Comparison of ENCODE assay signal across 8 cellular contexts in the genomic region with DNA sequence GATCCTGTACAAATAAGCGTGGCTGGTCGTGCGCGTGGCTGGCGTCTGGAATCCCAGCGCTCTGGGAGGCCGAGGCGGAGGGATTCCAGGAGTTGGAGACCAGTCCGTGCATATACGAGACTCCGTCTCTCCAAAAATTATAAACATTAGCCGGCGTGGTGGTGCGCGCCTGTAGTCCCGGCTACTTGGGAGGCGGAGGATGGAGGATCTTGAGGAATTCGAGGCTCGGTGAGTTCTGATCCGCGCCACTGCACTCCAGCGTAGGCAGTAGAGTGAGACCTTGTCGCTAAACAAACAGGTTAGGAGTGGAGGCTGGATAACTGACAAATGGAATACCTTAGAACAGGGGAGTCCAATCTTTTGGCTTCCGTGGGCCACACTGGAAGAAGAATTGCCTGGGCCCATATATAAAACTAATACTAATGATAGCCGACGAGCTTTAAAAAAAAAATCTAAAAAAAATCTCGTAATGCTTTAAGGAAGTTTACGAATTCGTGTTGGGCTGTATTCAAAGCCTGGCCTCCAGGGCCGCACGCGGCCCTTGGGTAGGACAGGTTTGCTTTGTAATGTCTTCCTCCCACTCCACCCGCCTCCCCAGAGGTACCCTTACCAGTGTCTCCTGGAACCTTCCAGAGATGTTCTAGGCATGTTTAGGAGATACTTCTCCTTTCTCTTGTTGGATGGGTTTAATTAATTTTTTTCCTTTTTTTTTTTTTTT. TPM values are rescaled to one million over a fixed set of nuclear protein-coding genes. Genes with fewer than 3 reads are reported as not detected.
DNase-seq lines count a peak whose midpoint lies in the region; ATAC-seq and TF ChIP-seq lines count a peak whose summit lies in the region.

No MANE protein-coding gene starts in this region.

- H3K4me1 Mint-ChIP-seq in activated T-cell treated with anti-CD3 and anti-CD28 coated beads, Interleukin-2, amount 50 U/mL, for 4 hours (ENCODE audit: low read depth): peaks cover 49% of the 10 kb centered on the region
- peaks cover 14% of the 10 kb centered on the region for H3K4me1 Mint-ChIP-seq in WTC11
- H3K4me1 Mint-ChIP-seq in stimulated activated effector memory CD8-positive, alpha-beta T cell treated with anti-CD3 and anti-CD28 coated beads, Interleukin-12 subunit alpha, Interleukin-12 subunit beta, amount 100 ng/mL, for 72 hours: peaks cover 30% of the 10 kb centered on the region

- POLR2A ChIA-PET in WTC11 (lab: Charles Lee): interaction anchor here (0.8 kb wide), 1 partner anchor 440 kb away, joined by 3 read pairs; no protein-coding TSS in a partner anchor

- H3K9me2 ChIP-seq in hepatocyte (replicated peaks; ENCODE audit: insufficient read depth): no peaks in the 10 kb centered on the region

- WGBS in hepatocyte (ENCODE audit: low lambda C conversion rate, missing lambda C conversion rate): 60% methylated on average over 33 of the region's 33 CpGs

- no peaks in the 10 kb centered on the region for H3K36me3 ChIP-seq in hepatocyte (replicated peaks; ENCODE audit: insufficient read depth, low read depth)

- peak overlapping the region; percentile 85 for H3K27ac ChIP-seq in hepatocyte

- peak overlapping the region; percentile 85 for H2AFZ ChIP-seq in hepatocyte

- TF ChIP-seq CTCF in WTC11 (IDR thresholded peaks at IDR 0.05) (no peak), hepatocyte (IDR thresholded peaks at IDR 0.05; ENCODE audit: poor library complexity) (no peak)

- peak overlapping the region; percentile 46 for H3K4me3 ChIP-seq in hepatocyte

- peaks cover 8% of the 10 kb centered on the region for H4K20me1 ChIP-seq in hepatocyte (ENCODE audit: insufficient read depth, poor library complexity, severe bottlenecking)

- peaks cover 87% of the 10 kb centered on the region for H3K79me2 ChIP-seq in hepatocyte

- H3K27ac Mint-ChIP-seq in WTC11: peak overlapping the region; percentile 32; the same call in 1 of the 2 replicates
- peak overlapping the region; percentile 97 for H3K27ac Mint-ChIP-seq in stimulated activated effector memory CD8-positive, alpha-beta T cell treated with anti-CD3 and anti-CD28 coated beads, Interleukin-12 subunit alpha, Interleukin-12 subunit beta, amount 100 ng/mL, for 72 hours

- no peaks in the 10 kb centered on the region for H3K27me3 Mint-ChIP-seq in activated T-cell treated with anti-CD3 and anti-CD28 coated beads, Interleukin-2, amount 50 U/mL, for 4 hours (ENCODE audit: low read depth)
- no peaks in the 10 kb centered on the region for H3K27me3 Mint-ChIP-seq in WTC11 (ENCODE audit: low read depth)

- peak overlapping the region; percentile 90 for H3K4me3 Mint-ChIP-seq in activated T-cell treated with anti-CD3 and anti-CD28 coated beads, Interleukin-2, amount 50 U/mL, for 4 hours
- H3K4me3 Mint-ChIP-seq in WTC11: peak overlapping the region; percentile 97
- H3K4me3 Mint-ChIP-seq in stimulated activated effector memory CD8-positive, alpha-beta T cell treated with anti-CD3 and anti-CD28 coated beads, Interleukin-12 subunit alpha, Interleukin-12 subunit beta, amount 100 ng/mL, for 72 hours: peak overlapping the region; percentile 97

- peaks cover 19% of the 10 kb centered on the region for H3K4me1 ChIP-seq in hepatocyte (ENCODE audit: insufficient read depth)

- no peak for DNase-seq in activated T-cell treated with anti-CD3 and anti-CD28 coated beads, Interleukin-2, amount 50 U/mL, for 4 hours
- no peak for DNase-seq in activated T-cell treated with anti-CD3 and anti-CD28 coated beads, Interleukin-2, amount 50 U/mL, for 48 hours
- no peak for DNase-seq in WTC11 (ENCODE audit: low spot score)
- DNase-seq in hepatocyte (ENCODE audit: low spot score): peak; percentile 56
- no peak for DNase-seq in stimulated activated effector memory CD8-positive, alpha-beta T cell treated with anti-CD3 and anti-CD28 coated beads, Interleukin-12 subunit alpha, Interleukin-12 subunit beta, amount 100 ng/mL, for 72 hours (ENCODE audit: low spot score in 2 of 2)
- no peak for DNase-seq in DMS153 treated with DMSO at 0.1 percent for 48 hours (lab: John Stamatoyannopoulos, UW; ENCODE audit: unreplicated experiment)

- H3K9me3 Mint-ChIP-seq in activated T-cell treated with anti-CD3 and anti-CD28 coated beads, Interleukin-2, amount 50 U/mL, for 4 hours: no peaks in the 10 kb centered on the region
- no peaks in the 10 kb centered on the region for H3K9me3 Mint-ChIP-seq in WTC11
- H3K9me3 Mint-ChIP-seq in stimulated activated effector memory CD8-positive, alpha-beta T cell treated with anti-CD3 and anti-CD28 coated beads, Interleukin-12 subunit alpha, Interleukin-12 subunit beta, amount 100 ng/mL, for 72 hours: no peaks in the 10 kb centered on the region

- ATAC-seq in activated T-cell treated with anti-CD3 and anti-CD28 coated beads, Interleukin-2, amount 50 U/mL, for 4 hours: no peak
- ATAC-seq in WTC11 (no peak), HG03439 (IDR thresholded peaks at IDR 0.05; ENCODE audit: unreplicated experiment) (no peak), HG03342 (IDR thresholded peaks at IDR 0.05; ENCODE audit: unreplicated experiment) (no peak)
- ATAC-seq in stimulated activated effector memory CD8-positive, alpha-beta T cell treated with anti-CD3 and anti-CD28 coated beads, Interleukin-12 subunit alpha, Interleukin-12 subunit beta, amount 100 ng/mL, for 72 hours: no peak

- no peaks in the 10 kb centered on the region for H3K9me3 ChIP-seq in hepatocyte (ENCODE audit: low read depth)

- H3K27me3 ChIP-seq in hepatocyte: no peaks in the 10 kb centered on the region

- peak overlapping the region; percentile 97 for H3K4me2 ChIP-seq in hepatocyte

- CTCF ChIA-PET in WTC11 (lab: Charles Lee): interaction anchor here (2.3 kb wide), 1 partner anchor 216 kb away, joined by 6 read pairs; no protein-coding TSS in a partner anchor

- H3K36me3 Mint-ChIP-seq in activated T-cell treated with anti-CD3 and anti-CD28 coated beads, Interleukin-2, amount 50 U/mL, for 4 hours (ENCODE audit: insufficient read depth): peaks cover 31% of the 10 kb centered on the region
- peaks cover 27% of the 10 kb centered on the region for H3K36me3 Mint-ChIP-seq in WTC11
- peaks cover 64% of the 10 kb centered on the region for H3K36me3 Mint-ChIP-seq in stimulated activated effector memory CD8-positive, alpha-beta T cell treated with anti-CD3 and anti-CD28 coated beads, Interleukin-12 subunit alpha, Interleukin-12 subunit beta, amount 100 ng/mL, for 72 hours

TF ChIP-seq in WTC11, 78 proteins besides CTCF, POLR2A, EP300 and RAD21:
- TF ChIP-seq NFYB (CRISPR knock-in tag; conservative IDR thresholded peaks at IDR 0.05; ENCODE audit: low read depth) (no peak), FOXP4 (CRISPR knock-in tag; IDR thresholded peaks at IDR 0.05) (no peak), ESRRA (CRISPR knock-in tag; IDR thresholded peaks at IDR 0.05; ENCODE audit: borderline replicate concordance) (no peak), PRRX2 (CRISPR knock-in tag; IDR thresholded peaks at IDR 0.05) (no peak), FOXJ3 (CRISPR knock-in tag; IDR thresholded peaks at IDR 0.05; ENCODE audit: borderline replicate concordance) (no peak), ZNF138 (CRISPR knock-in tag; conservative IDR thresholded peaks at IDR 0.05) (no peak), CBFB (CRISPR knock-in tag; IDR thresholded peaks at IDR 0.05; ENCODE audit: low read depth) (no peak)
TF ChIP-seq in WTC11: peak in this region for 0.

RNA-seq across cellular contexts. Expression of gene RSL1D1, which starts 0.9 kb away (rescaled TPM):
- 100 to 1,000 TPM; 464 to 500 (median 484) TPM for total RNA-seq in activated T-cell treated with anti-CD3 and anti-CD28 coated beads, Interleukin-2, amount 50 U/mL, for 4 hours
- total RNA-seq in WTC11 (2021): 203 to 227 TPM (median 216 TPM) in 3 replicates
- 138 and 162 TPM in 2 replicates for total RNA-seq in hepatocyte
- polyA plus RNA-seq in hepatocyte: 138 and 142 TPM in 2 replicates

RNA-seq across cellular contexts. Expression of gene ZC3H7A, which starts 55.2 kb away (rescaled TPM):
- total RNA-seq in activated T-cell treated with anti-CD3 and anti-CD28 coated beads, Interleukin-2, amount 50 U/mL, for 4 hours: 10 to 100 TPM; 33.3 to 39.7 (median 38.4) TPM
- total RNA-seq in WTC11 (2021): 39.9 to 45.9 TPM (median 43.0 TPM) in 3 replicates
- 38.0 and 40.3 TPM in 2 replicates for total RNA-seq in hepatocyte
- polyA plus RNA-seq in hepatocyte: 34.1 and 34.9 TPM in 2 replicates
